Comparison of ENCODE assay signal across 29 cellular contexts in the genomic region with DNA sequence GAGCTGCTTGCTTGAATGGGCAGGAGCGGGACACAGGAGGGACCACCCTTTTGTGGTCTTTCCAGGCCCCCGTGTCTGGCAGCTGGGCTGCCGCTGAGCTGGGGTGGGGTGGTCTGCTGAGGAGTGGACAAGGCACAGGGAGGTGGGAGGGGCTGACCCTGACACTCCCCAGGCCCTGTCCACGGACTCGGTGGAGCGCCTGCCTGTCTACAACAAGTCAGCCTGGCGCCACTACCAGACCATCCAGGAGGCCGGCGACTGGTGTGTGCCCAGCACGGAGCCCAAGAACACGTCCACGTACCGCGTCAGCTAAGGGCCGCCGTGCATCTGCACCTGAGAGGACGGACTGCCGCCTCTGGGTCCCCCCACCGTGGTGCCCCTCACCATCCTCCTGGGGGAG. TPM values are rescaled to one million over a fixed set of nuclear protein-coding genes. Genes with fewer than 3 reads are reported as not detected.
DNase-seq lines count a peak whose midpoint lies in the region; ATAC-seq and TF ChIP-seq lines count a peak whose summit lies in the region.
"Had no signal": no experiment of that assay in that cellular context is flagged by ENCODE, and none has a peak within 500 bp of the region (broad histone marks: within the 10 kb centered on the region; RNA-seq: fewer than 3 reads in every experiment).

No MANE protein-coding gene starts in this region.

- H3K14ac ChIP-seq in mesenchymal stem cell (ENCODE audit: low read length in 2 of 2): no peak overlapping the region

- no peak overlapping the region for H2BK15ac ChIP-seq in mesenchymal stem cell (ENCODE audit: low read depth, poor library complexity, severe bottlenecking)

- TF ChIP-seq CTCF in RWPE1 (conservative IDR thresholded peaks at IDR 0.05; ENCODE audit: low read depth) (no peak), coronary artery (IDR thresholded peaks at IDR 0.05) (no peak)

- H3K4me3 ChIP-seq in coronary artery (no peak overlapping the region), right cardiac atrium (ENCODE audit: low read length) (no peak overlapping the region), skeletal muscle tissue (ENCODE audit: low read length in 3 of 3) (no peak overlapping the region), mesenchymal stem cell (ENCODE audit: insufficient read depth in 1 of 2, low read depth in 1 of 2, low read length in 2 of 2) (no peak overlapping the region)
- H3K4me3 ChIP-seq: A549; BLaER1 treated with 17β-estradiol and CSF1 and Interleukin-3, amounts not matched to agents 10 nM and 100 nM; GM23338; HAP-1; K562 had no signal

- H2BK12ac ChIP-seq in mesenchymal stem cell (ENCODE audit: low read length in 2 of 2): no peak overlapping the region

- peaks cover 13% of the 10 kb centered on the region for H3K4me1 ChIP-seq in right cardiac atrium (ENCODE audit: control insufficient read depth, insufficient read depth, low read length)
- peaks cover 31 to 50% (median 49%) of the 10 kb centered on the region in 3 donors for H3K4me1 ChIP-seq in skeletal muscle tissue (ENCODE audit: control insufficient read depth in 3 of 3, insufficient read depth in 3 of 3, low read length in 3 of 3)
- peaks cover 32% of the 10 kb centered on the region for H3K4me1 ChIP-seq in mesenchymal stem cell (ENCODE audit: control insufficient read depth, insufficient read depth, low read depth, low read length)
- H3K4me1 ChIP-seq: HAP-1 had no signal

- H3K27ac ChIP-seq in RWPE1 (peak overlapping the region; percentile 91), coronary artery (peak overlapping the region; percentile 99), right cardiac atrium (ENCODE audit: low read length) (peak overlapping the region; percentile 96), skeletal muscle tissue (ENCODE audit: low read depth, low read length) (peak overlapping the region; percentile 19), mesenchymal stem cell (ENCODE audit: low read length, poor library complexity, severe bottlenecking) (no peak overlapping the region)
- H3K27ac ChIP-seq: A549; BLaER1 treated with 17β-estradiol and CSF1 and Interleukin-3, amounts not matched to agents 10 nM and 100 nM had no signal

- H3K27me3 ChIP-seq in right cardiac atrium (ENCODE audit: control insufficient read depth, insufficient read depth) (no peaks in the 10 kb centered on the region), skeletal muscle tissue (ENCODE audit: control insufficient read depth in 3 of 3, insufficient read depth in 3 of 3, low read length in 3 of 3) (no peaks in the 10 kb centered on the region), mesenchymal stem cell (ENCODE audit: control insufficient read depth in 1 of 2, insufficient read depth in 1 of 2, low read length in 2 of 2) (peaks cover 0 to 4% of the 10 kb centered on the region in 2 experiments)
- H3K27me3 ChIP-seq: BLaER1 treated with 17β-estradiol and CSF1 and Interleukin-3, amounts not matched to agents 10 nM and 100 nM had no signal

- POLR2A ChIA-PET in RWPE1 (lab: Yijun Ruan, JAX; ENCODE audit: low non-redundant PET): no interaction called here

- no peak overlapping the region for H3K18ac ChIP-seq in mesenchymal stem cell (ENCODE audit: low read depth in 1 of 2, low read length in 2 of 2)

- no peak overlapping the region for H4K91ac ChIP-seq in mesenchymal stem cell (ENCODE audit: low read length)

- intact Hi-C loops in right cardiac atrium (cut with DNase I): loop anchor here in 2 of 4 donors (10.0 kb wide), 1 partner anchor 55 kb away; a partner anchor contains a TSS

- H3K9me3 ChIP-seq in right cardiac atrium (ENCODE audit: control insufficient read depth, low read length) (no peaks in the 10 kb centered on the region), skeletal muscle tissue (ENCODE audit: control insufficient read depth in 3 of 3, low read length in 3 of 3) (no peaks in the 10 kb centered on the region), mesenchymal stem cell (ENCODE audit: control insufficient read depth, low read length) (no peaks in the 10 kb centered on the region)
- H3K9me3 ChIP-seq: A549; BLaER1 treated with 17β-estradiol and CSF1 and Interleukin-3, amounts not matched to agents 10 nM and 100 nM; HAP-1; SK-N-SH had no signal

- ATAC-seq in right cardiac atrium (no peak), GM18498 (IDR thresholded peaks at IDR 0.05; ENCODE audit: unreplicated experiment) (no peak), GM21515 (IDR thresholded peaks at IDR 0.05; ENCODE audit: unreplicated experiment) (no peak)
- ATAC-seq: A549, GM23338, Panc1 had no signal

- peaks cover 48 to 51% (median 50%) of the 10 kb centered on the region in 3 donors for H3K36me3 ChIP-seq in skeletal muscle tissue (ENCODE audit: control insufficient read depth in 3 of 3, insufficient read depth in 3 of 3, low read length in 3 of 3)
- H3K36me3 ChIP-seq in mesenchymal stem cell (ENCODE audit: control insufficient read depth in 1 of 2, insufficient read depth in 2 of 2, low read depth in 1 of 2, low read length in 2 of 2): peaks cover 53 to 91% of the 10 kb centered on the region in 2 experiments
- H3K36me3 ChIP-seq: HAP-1 had no signal

- no peak overlapping the region for H2BK5ac ChIP-seq in mesenchymal stem cell (ENCODE audit: low read depth, low read length, poor library complexity, severe bottlenecking)

- no peak overlapping the region for H2AFZ ChIP-seq in mesenchymal stem cell (ENCODE audit: low read depth, low read length)
- H2AFZ ChIP-seq: GM23338 had no signal

- H3K4ac ChIP-seq in mesenchymal stem cell (ENCODE audit: low read depth in 1 of 2, low read length in 2 of 2): no peak overlapping the region

- H3K79me1 ChIP-seq in mesenchymal stem cell (replicated peaks; ENCODE audit: low read length, poor library complexity, severe bottlenecking): peaks cover 7% of the 10 kb centered on the region

- H2BK120ac ChIP-seq in mesenchymal stem cell (ENCODE audit: low read depth, low read length): no peak overlapping the region

- peak overlapping the region in 1 of 3 donors; percentile 94 for H3K9ac ChIP-seq in skeletal muscle tissue (ENCODE audit: low read depth in 1 of 3, low read length in 3 of 3)
- no peak overlapping the region for H3K9ac ChIP-seq in mesenchymal stem cell (ENCODE audit: low read length)
- H3K9ac ChIP-seq: BLaER1 treated with 17β-estradiol and CSF1 and Interleukin-3, amounts not matched to agents 10 nM and 100 nM; SK-N-SH had no signal

- DNase-seq in RWPE1 (ENCODE audit: low spot score): no peak
- no peak for DNase-seq in coronary artery (ENCODE audit: low spot score)
- no peak for DNase-seq in right cardiac atrium
- no peak for DNase-seq in mesenchymal stem cell
- no peak for DNase-seq in DMS 273 treated with DMSO at 0.1 percent for 48 hours (lab: John Stamatoyannopoulos, UW)
- DNase-seq: AML-193; CD4-positive, alpha-beta T cell; DMS79 treated with DMSO at 0.1 percent for 48 hours; HFFc6; Kasumi-1; NCI-H1092 treated with DMSO at 0.1 percent for 48 hours; NCI-H1436; NCI-H187; NCI-H2081 treated with DMSO at 0.1 percent for 48 hours; NCI-H2171; NCI-H226; NCI-H510A; NCI-H69; SK-N-SH had no signal

- WGBS in right cardiac atrium: 83% methylated on average over 19 of the region's 19 CpGs
- WGBS in mesenchymal stem cell: 91% methylated on average over 19 of the region's 19 CpGs

- no peak overlapping the region for H3K4me2 ChIP-seq in mesenchymal stem cell (ENCODE audit: low read length, poor library complexity, severe bottlenecking)
- H3K4me2 ChIP-seq: A549; BLaER1 treated with 17β-estradiol and CSF1 and Interleukin-3, amounts not matched to agents 10 nM and 100 nM; GM23338; SK-N-SH had no signal

- H2AK5ac ChIP-seq in mesenchymal stem cell (ENCODE audit: low read length, severe bottlenecking): no peak overlapping the region

- CTCF ChIA-PET in RWPE1 (lab: Yijun Ruan, JAX): interaction anchor here (1.1 to 1.6 kb wide), 2 partner anchors 9 to 16 kb away, joined by 3 to 4 read pairs; no protein-coding TSS in a partner anchor

- no peak overlapping the region for H3K23ac ChIP-seq in mesenchymal stem cell (ENCODE audit: low read length in 2 of 2)

- no peak overlapping the region for H4K8ac ChIP-seq in mesenchymal stem cell (ENCODE audit: low read length)

RNA-seq across cellular contexts. Expression of a gene that starts 14.6 kb away (rescaled TPM):
- total RNA-seq in right cardiac atrium (100 to 1,000 TPM; 167 to 219 (median 182) TPM), skeletal muscle tissue (18.8 TPM)
- 149 TPM for polyA plus RNA-seq in right cardiac atrium
- 43.1 TPM for polyA plus RNA-seq in mesenchymal stem cell (2013, experiment 1 of 2)
- polyA plus RNA-seq in mesenchymal stem cell (2013, experiment 2 of 2): 39.6 TPM

RNA-seq across cellular contexts. Expression of a gene that starts 20.2 kb away (rescaled TPM):
- total RNA-seq in right cardiac atrium: 1 to 10 TPM; 2.4 to 4.0 (median 3.5) TPM
- polyA plus RNA-seq in right cardiac atrium: 3.3 TPM
- total RNA-seq in skeletal muscle tissue: 1.0 TPM
- 17.9 TPM for polyA plus RNA-seq in mesenchymal stem cell (2013, experiment 1 of 2)
- polyA plus RNA-seq in mesenchymal stem cell (2013, experiment 2 of 2): 17.2 TPM

RNA-seq across cellular contexts. Expression of a gene that starts 40.7 kb away (rescaled TPM):
- total RNA-seq in right cardiac atrium: 10 to 100 TPM; 33.2 to 40.7 (median 36.1) TPM
- polyA plus RNA-seq in right cardiac atrium: 26.5 TPM
- 19.3 TPM for total RNA-seq in skeletal muscle tissue
- polyA plus RNA-seq in mesenchymal stem cell (2013, experiment 1 of 2): 34.9 TPM
- 33.0 TPM for polyA plus RNA-seq in mesenchymal stem cell (2013, experiment 2 of 2)

RNA-seq across cellular contexts. Expression of a gene that starts 53.9 kb away (rescaled TPM):
- 10 to 100 TPM; 22.9 to 32.9 (median 28.4) TPM for total RNA-seq in right cardiac atrium
- polyA plus RNA-seq in right cardiac atrium: 21.5 TPM
- 27.7 TPM for total RNA-seq in skeletal muscle tissue
- polyA plus RNA-seq in mesenchymal stem cell (2013, experiment 1 of 2): 136 TPM
- 138 TPM for polyA plus RNA-seq in mesenchymal stem cell (2013, experiment 2 of 2)

RNA-seq across cellular contexts. Expression of a gene that starts 56.0 kb away (rescaled TPM):
- total RNA-seq in right cardiac atrium (100 to 1,000 TPM; 127 to 150 (median 133) TPM), skeletal muscle tissue (158 TPM)
- polyA plus RNA-seq in right cardiac atrium: 156 TPM
- 0.14 TPM for polyA plus RNA-seq in mesenchymal stem cell (2013, experiment 1 of 2)
- polyA plus RNA-seq in mesenchymal stem cell (2013, experiment 2 of 2): 0.08 TPM
- total RNA-seq: CD4-positive, alpha-beta T cell; GM23338; K562; M059J had no signal
- polyA plus RNA-seq: K562, SK-N-SH had no signal
